ENCODE assay signal across 9 cellular contexts in the genomic region with DNA sequence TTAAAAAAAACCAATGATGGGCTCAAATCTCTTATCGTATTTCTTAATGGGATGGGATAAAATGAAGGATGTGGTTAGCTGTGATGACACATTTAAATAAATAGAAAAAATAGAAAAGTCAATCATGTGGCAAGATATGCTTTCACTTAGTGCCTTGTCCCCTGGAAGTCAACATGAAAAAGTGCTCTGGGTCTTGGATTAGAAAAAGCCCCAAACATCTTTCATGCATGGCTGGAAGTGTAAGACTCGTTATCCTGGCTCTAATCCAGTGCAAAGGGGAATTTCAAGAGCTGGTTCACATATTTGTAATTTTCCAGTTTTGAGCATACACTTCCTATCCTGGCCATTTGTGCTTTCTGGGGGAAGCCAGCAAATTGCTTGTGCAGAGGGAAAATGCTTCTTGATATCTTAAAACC.
DNase-seq lines count a peak whose midpoint lies in the region; ATAC-seq, FAIRE-seq and TF ChIP-seq lines count a peak whose summit lies in the region.
"Had no signal": no experiment of that assay in that cellular context is flagged by ENCODE, and none has a peak within 500 bp of the region (broad histone marks: within the 10 kb centered on the region; RNA-seq: fewer than 3 reads in every experiment).

No MANE protein-coding gene starts in this region.

- TF ChIP-seq POLR2A in GM12878 (IDR thresholded peaks at IDR 0.05; ENCODE audit: low read depth, low read length): no peak

- DNase-seq in AG20443 (ENCODE audit: low spot score): peak; percentile 52
- DNase-seq in HT1080 (ENCODE audit: low read depth): peak; percentile 86
- DNase-seq in GM12878 (ENCODE audit: low read depth, low spot score): no peak
- DNase-seq in mesothelial cell of epicardium (ENCODE audit: low spot score in 2 of 2, unreplicated experiment in 2 of 2): no peak
- DNase-seq in CD14-positive monocyte (ENCODE audit: low spot score): no peak
- no peak for DNase-seq in KG1 (lab: John Stamatoyannopoulos, UW)
- DNase-seq in cerebellar nuclear complex (lab: John Stamatoyannopoulos, UW): no peak
- DNase-seq in epidermal melanocyte (ENCODE audit: insufficient read length, low spot score): no peak
- DNase-seq: OCI-M1 had no signal

- 0 out of 2 replicates have a peak, but pooled peaks cover 5% of the 10 kb centered on the region for H3K4me1 ChIP-seq in GM12878 (ENCODE audit: control insufficient read depth, insufficient read depth, low read length)

- SMC1A ChIA-PET in GM12878 (lab: Charles Lee; ENCODE audit: uncharacterized antibody, unreplicated experiment): interaction anchor here (0.5 to 2.1 kb wide), 3 partner anchors 977 to 1046 kb away, joined by 3 to 6 read pairs (median 4); no protein-coding TSS in a partner anchor

- TF ChIP-seq CTCF in GM12878 (IDR thresholded peaks at IDR 0.05 in 2 of 3, conservative IDR thresholded peaks at IDR 0.05 in 1 of 3; ENCODE audit: control insufficient read depth in 2 of 3, extremely low read depth in 1 of 3, insufficient read depth in 1 of 3, low read depth in 3 of 3, low read length in 3 of 3): no peak
- no peak for TF ChIP-seq CTCF in mesothelial cell of epicardium (IDR thresholded peaks at IDR 0.05; ENCODE audit: unreplicated experiment)
- TF ChIP-seq CTCF in CD14-positive monocyte (IDR thresholded peaks at IDR 0.05): no peak

- POLR2A ChIA-PET in GM12878 (lab: Charles Lee): no interaction called here

- H3K4me2 ChIP-seq in GM12878 (ENCODE audit: control insufficient read depth, insufficient read depth): no peak overlapping the region

- H3K9me3 ChIP-seq in GM12878 (replicated peaks; ENCODE audit: control insufficient read depth, insufficient read depth, low read length): no peaks in the 10 kb centered on the region

- H3K36me3 Mint-ChIP-seq in mesothelial cell of epicardium (no peaks in the 10 kb centered on the region), CD14-positive monocyte (no peaks in the 10 kb centered on the region)

- H3K27me3 Mint-ChIP-seq in mesothelial cell of epicardium (ENCODE audit: low read depth) (no peaks in the 10 kb centered on the region), CD14-positive monocyte (ENCODE audit: low read depth in 3 of 3) (peaks cover 4 to 7% (median 5%) of the 10 kb centered on the region in 3 donors)

- H3K4me3 Mint-ChIP-seq in mesothelial cell of epicardium: no peak overlapping the region
- H3K4me3 Mint-ChIP-seq in CD14-positive monocyte: no peak overlapping the region

- peaks cover 32% of the 10 kb centered on the region for H3K4me1 Mint-ChIP-seq in mesothelial cell of epicardium
- H3K4me1 Mint-ChIP-seq in CD14-positive monocyte: no peaks in the 10 kb centered on the region

- no peak for TF ChIP-seq EP300 in GM12878 (IDR thresholded peaks at IDR 0.05; ENCODE audit: borderline replicate concordance in 1 of 2, control insufficient read depth in 1 of 2, low read depth in 2 of 2, low read length in 2 of 2)

- H3K4me3 ChIP-seq in GM12878: no peak overlapping the region

- BruUV-seq in GM12878 (replicated peaks; lab: Mats Ljungman, UMichigan): no TSS peak

- H3K79me2 ChIP-seq in GM12878 (ENCODE audit: control insufficient read depth, insufficient read depth, low read length): no peaks in the 10 kb centered on the region

- CTCF ChIA-PET in GM12878 (lab: Yijun Ruan, JAX): interaction anchor here (2.8 kb wide), 1 partner anchor 32 kb away, joined by 12 read pairs; no protein-coding TSS in a partner anchor

- intact Hi-C loops in GM12878 (cut with micrococcal nuclease; ENCODE audit: unreplicated experiment) (no loop called here), CD14-positive monocyte (cut with micrococcal nuclease) (loop anchor here in 1 of 2 donors (10.0 kb wide), 1 partner anchor 1059 kb away; no protein-coding TSS in a partner anchor)

- H3K36me3 ChIP-seq in GM12878 (ENCODE audit: control insufficient read depth in 2 of 2, insufficient read depth in 2 of 2, low read length in 1 of 2): no peaks in the 10 kb centered on the region

- no peak for FAIRE-seq in GM12878 (lab: Jason Lieb, UNC)

- no peak for TF ChIP-seq RAD21 in GM12878 (IDR thresholded peaks at IDR 0.05; ENCODE audit: insufficient read depth, low read depth, low read length)

- 0% methylated on average over 2 of the region's 2 CpGs for WGBS in GM12878 (ENCODE audit: insufficient coverage, insufficient replicate concordance, low lambda C conversion rate, missing lambda C conversion rate)

- no peak overlapping the region for H3K9ac ChIP-seq in GM12878 (ENCODE audit: control insufficient read depth, insufficient read depth, low read length)

- ATAC-seq in GM12878: no peak

- peaks cover 7% of the 10 kb centered on the region for H3K9me3 Mint-ChIP-seq in mesothelial cell of epicardium
- no peaks in the 10 kb centered on the region for H3K9me3 Mint-ChIP-seq in CD14-positive monocyte

- H2AFZ ChIP-seq in GM12878 (ENCODE audit: control insufficient read depth, low read depth, low read length): no peak overlapping the region

- no peak overlapping the region for H3K27ac ChIP-seq in GM12878 (ENCODE audit: control insufficient read depth, insufficient read depth)

- RAD21 ChIA-PET in GM12878 (lab: Charles Lee; ENCODE audit: unreplicated experiment): no interaction called here

- in situ Hi-C loops in GM12878 (cut with MboI): no loop called here

- H4K20me1 ChIP-seq in GM12878 (ENCODE audit: control insufficient read depth, insufficient read depth): no peaks in the 10 kb centered on the region

- H3K27ac Mint-ChIP-seq in mesothelial cell of epicardium (peak overlapping the region; percentile 43), CD14-positive monocyte (no peak overlapping the region)

- H3K27me3 ChIP-seq in GM12878 (replicated peaks in 1 of 2; ENCODE audit: control insufficient read depth in 2 of 2, insufficient read depth in 2 of 2, low read length in 1 of 2): peaks cover 0 to 6% of the 10 kb centered on the region in 2 experiments; a peak in 1 of 4 replicates

TF ChIP-seq in GM12878, 131 proteins besides CTCF, POLR2A, EP300 and RAD21:
- TF ChIP-seq BHLHE40 (IDR thresholded peaks at IDR 0.05; ENCODE audit: borderline replicate concordance in 1 of 2, low read depth in 2 of 2, low read length in 1 of 2) (no peak), NR2C2 (IDR thresholded peaks at IDR 0.05; ENCODE audit: borderline replicate concordance, control insufficient read depth, insufficient read length, low read depth) (no peak), MEF2A (IDR thresholded peaks at IDR 0.05; ENCODE audit: insufficient read depth, low read depth, low read length) (0 out of 2 replicates have a peak, but pooled peaks have one; percentile 38), FOXM1 (IDR thresholded peaks at IDR 0.05; ENCODE audit: low read depth, low read length) (peak; percentile 49; the same call in 1 of the 2 replicates), NFIC (IDR thresholded peaks at IDR 0.05; ENCODE audit: low read depth, low read length) (peak; percentile 74), ZNF622 (IDR thresholded peaks at IDR 0.05) (no peak)
- TF ChIP-seq, protein P1, sequence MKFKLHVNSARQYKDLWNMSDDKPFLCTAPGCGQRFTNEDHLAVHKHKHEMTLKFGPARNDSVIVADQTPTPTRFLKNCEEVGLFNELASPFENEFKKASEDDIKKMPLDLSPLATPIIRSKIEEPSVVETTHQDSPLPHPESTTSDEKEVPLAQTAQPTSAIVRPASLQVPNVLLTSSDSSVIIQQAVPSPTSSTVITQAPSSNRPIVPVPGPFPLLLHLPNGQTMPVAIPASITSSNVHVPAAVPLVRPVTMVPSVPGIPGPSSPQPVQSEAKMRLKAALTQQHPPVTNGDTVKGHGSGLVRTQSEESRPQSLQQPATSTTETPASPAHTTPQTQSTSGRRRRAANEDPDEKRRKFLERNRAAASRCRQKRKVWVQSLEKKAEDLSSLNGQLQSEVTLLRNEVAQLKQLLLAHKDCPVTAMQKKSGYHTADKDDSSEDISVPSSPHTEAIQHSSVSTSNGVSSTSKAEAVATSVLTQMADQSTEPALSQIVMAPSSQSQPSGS (IDR thresholded peaks at IDR 0.05; ENCODE audit: low read length): peak; percentile 36; the same call in 1 of the 2 replicates

Comparison
In these comparisons a context has a peak if more than half of its experiments do, and no peak if none do; other contexts are left out.
1. DNase-seq: peak in AG20443 (single experiment) and HT1080 (single experiment); none in GM12878 (single experiment), mesothelial cell of epicardium (0 of 2), CD14-positive monocyte (single experiment), KG1 (single experiment), cerebellar nuclear complex (0 of 2) and epidermal melanocyte (single experiment).